8 cellular contexts compared by ENCODE assay signal in the genomic region with DNA sequence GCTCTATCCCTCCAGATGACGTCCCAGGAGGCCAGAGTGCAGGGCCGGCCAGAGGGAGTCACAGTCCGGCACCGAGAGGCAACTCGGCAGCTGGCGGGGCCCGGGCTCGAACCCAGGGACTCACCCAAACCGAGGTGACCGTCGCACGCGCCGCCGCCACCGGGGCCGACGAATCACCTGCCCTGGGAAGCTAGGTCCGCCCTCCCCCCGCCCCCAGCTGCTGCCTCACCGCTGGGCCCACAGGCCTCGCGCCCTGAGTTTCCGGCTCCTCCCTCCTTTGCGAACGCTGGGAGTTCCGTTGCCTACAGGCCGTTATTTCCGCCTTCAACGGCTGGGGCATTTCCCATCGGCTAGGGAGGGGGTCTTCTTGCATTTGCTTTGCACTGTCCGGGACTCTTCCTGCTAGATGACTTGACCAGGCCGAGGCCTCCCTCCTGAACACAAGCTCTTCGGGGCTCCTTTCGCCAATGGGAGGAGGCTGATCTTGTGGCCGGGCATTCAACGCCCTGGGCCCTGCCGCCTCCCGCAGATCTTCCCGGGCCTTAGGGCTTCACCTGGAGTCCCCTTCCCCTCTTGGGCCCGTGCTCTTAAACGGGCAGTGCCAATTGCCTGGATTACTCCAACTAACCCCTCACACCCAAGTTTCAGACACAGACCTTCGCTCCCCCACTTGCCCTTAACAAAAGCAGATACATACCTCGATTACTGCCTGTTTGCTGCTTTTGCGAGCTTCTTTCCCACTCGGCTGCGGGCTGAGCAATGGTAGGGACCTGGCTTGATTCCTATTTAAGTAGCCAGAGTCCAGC. TPM values are rescaled to one million over a fixed set of nuclear protein-coding genes. Genes with fewer than 3 reads are reported as not detected.
A peak's percentile ranks its signal among the peaks of the same experiment; 100 is the strongest.
DNase-seq lines count a peak whose midpoint lies in the region; ATAC-seq, FAIRE-seq and TF ChIP-seq lines count a peak whose summit lies in the region.

A gene (minus strand): TSS at position 184 of the 806 bp plus-strand sequence. CDS start 4,674 bp downstream, outside the sequence.

- WGBS in mammary epithelial cell (ENCODE audit: low coverage, missing lambda C conversion rate) = 5% methylated on average over 15 of the region's 47 CpGs
- WGBS in small intestine, 3 donors = 1 to 2% (median 2%) methylated on average over 42 to 47 of the region's 47 CpGs

- FAIRE-seq in A204.1 (lab: Jason Lieb, UNC) = peak; percentile 34
- no peak for FAIRE-seq in small intestine (lab: Jason Lieb, UNC)

- H3K9me3 ChIP-seq in mammary epithelial cell (replicated peaks; ENCODE audit: insufficient read depth, low read length) (no peaks in the 10 kb centered on the region), iPS-20b (ENCODE audit: insufficient read depth, low read depth, low read length) (no peaks in the 10 kb centered on the region), small intestine (ENCODE audit: control insufficient read depth, low read depth) (no peaks in the 10 kb centered on the region)

- no peak for TF ChIP-seq CTCF in WI38 (IDR thresholded peaks at IDR 0.05; ENCODE audit: low read depth, low read length)
- no peak for TF ChIP-seq CTCF in mammary epithelial cell (conservative IDR thresholded peaks at IDR 0.05 in 1 of 2, IDR thresholded peaks at IDR 0.05 in 1 of 2; ENCODE audit: extremely low read depth in 1 of 2, insufficient read depth in 1 of 2, low read depth in 1 of 2, low read length in 2 of 2)

- peak within 1 kb of the TSS; percentile 100 for H2AFZ ChIP-seq in mammary epithelial cell (ENCODE audit: low read depth, low read length)

- in situ Hi-C loops in mammary epithelial cell (cut with MboI; ENCODE audit: low sequenced_read_pairs in 2 of 2) = no loop called here

- peak within 1 kb of the TSS; percentile 76 for H3K9ac ChIP-seq in mammary epithelial cell (ENCODE audit: insufficient read depth, low read length)
- peak within 1 kb of the TSS; percentile 99 for H3K9ac ChIP-seq in iPS-20b (ENCODE audit: low read depth, low read length)

- H3K79me2 ChIP-seq in mammary epithelial cell (ENCODE audit: insufficient read depth, low read length) = peaks cover 3% of the 10 kb centered on the region

- ATAC-seq in GM18861 (IDR thresholded peaks at IDR 0.05; ENCODE audit: unreplicated experiment) (peak; percentile 73), HG03108 (IDR thresholded peaks at IDR 0.05; ENCODE audit: unreplicated experiment) (peak; percentile 76)

- H4K20me1 ChIP-seq in mammary epithelial cell (ENCODE audit: insufficient read depth, low read length) = no peaks in the 10 kb centered on the region

- DNase-seq in NCI-H2227 (lab: John Stamatoyannopoulos, UW; ENCODE audit: unreplicated experiment) (peak; percentile 95), mammary epithelial cell (peak; percentile 87), small intestine (peak; percentile 97)

- H3K36me3 ChIP-seq in mammary epithelial cell (ENCODE audit: insufficient read depth, low read length) (no peaks in the 10 kb centered on the region), iPS-20b (ENCODE audit: insufficient read depth, low read depth, low read length) (peaks cover under 1% of the 10 kb centered on the region), small intestine (ENCODE audit: control insufficient read depth in 2 of 2, insufficient read depth in 2 of 2, low read length in 2 of 2) (no peaks in the 10 kb centered on the region)

- H3K27me3 ChIP-seq in mammary epithelial cell (ENCODE audit: insufficient read depth, low read length) (no peaks in the 10 kb centered on the region), iPS-20b (ENCODE audit: insufficient read depth, low read length) (no peaks in the 10 kb centered on the region), small intestine (ENCODE audit: control insufficient read depth in 2 of 2, insufficient read depth in 2 of 2, low read length in 2 of 2) (no peaks in the 10 kb centered on the region)

- intact Hi-C loops in mammary epithelial cell (cut with micrococcal nuclease) = loop anchor here (1.0 to 5.0 kb wide), 4 partner anchors 14 to 598 kb away; a partner anchor contains a TSS

- H3K4me3 ChIP-seq in WI38 (ENCODE audit: low read depth, low read length) = peak within 1 kb of the TSS; percentile 86
- H3K4me3 ChIP-seq in mammary epithelial cell (replicated peaks in 1 of 3; ENCODE audit: insufficient read depth in 1 of 3, low read depth in 2 of 3, low read length in 3 of 3) = peak within 1 kb of the TSS; percentile 65 to 100 (median 96)
- peak within 1 kb of the TSS; percentile 97 for H3K4me3 ChIP-seq in iPS-20b (ENCODE audit: low read length)
- H3K4me3 ChIP-seq in small intestine (ENCODE audit: low read depth in 1 of 2, low read length in 2 of 2) = peak within 1 kb of the TSS; percentile 61 to 91

- BruUV-seq in mammary epithelial cell (replicated peaks; lab: Mats Ljungman, UMichigan) = TSS peak; percentile 51

- H3K27ac ChIP-seq in mammary epithelial cell (ENCODE audit: insufficient read depth, low read depth, low read length) (peak within 1 kb of the TSS; percentile 82), iPS-20b (ENCODE audit: low read length) (peak within 1 kb of the TSS; percentile 99), small intestine (ENCODE audit: low read depth in 1 of 2, low read length in 1 of 2) (peak within 1 kb of the TSS; percentile 94 to 98)

- H3K4me1 ChIP-seq in mammary epithelial cell (ENCODE audit: insufficient read depth, low read length) = peaks cover 26% of the 10 kb centered on the region
- peaks cover 6% of the 10 kb centered on the region; the same call in 1 of the 2 replicates for H3K4me1 ChIP-seq in iPS-20b (ENCODE audit: insufficient read depth, low read length)
- no peaks in the 10 kb centered on the region for H3K4me1 ChIP-seq in small intestine (ENCODE audit: control insufficient read depth in 2 of 2, insufficient read depth in 1 of 2, low read depth in 1 of 2, low read length in 1 of 2)

- CTCF ChIA-PET in mammary epithelial cell (lab: Charles Lee; ENCODE audit: low non-redundant PET) = interaction anchor here (0.6 to 2.1 kb wide), 4 partner anchors 26 to 258 kb away, joined by 3 to 5 read pairs (median 4); a partner anchor contains a TSS

- peak within 1 kb of the TSS; percentile 79 for H3K4me2 ChIP-seq in mammary epithelial cell (ENCODE audit: insufficient read depth, low read depth, low read length)

- dilution Hi-C loops in mammary epithelial cell (cut with HindIII; ENCODE audit: low sequenced_read_pairs) = no loop called here

RNA-seq across cellular contexts. Expression of the gene that starts here (rescaled TPM):
- 10 to 100 TPM; 16.5 to 21.5 TPM for total RNA-seq in mammary epithelial cell
- polyA plus RNA-seq in mammary epithelial cell (20.3 TPM), small intestine (10 to 100 TPM; 19.5 to 24.6 (median 22.1) TPM)
- polyA minus RNA-seq in mammary epithelial cell = 19.6 TPM

Comparison
In these comparisons a context has a peak if more than half of its experiments do, and no peak if none do; other contexts are left out.
1. Peak in every context shown above with its lines: DNase-seq, ATAC-seq, H3K4me3 ChIP-seq and H3K27ac ChIP-seq.